Comparison of ENCODE assay signal across 9 cellular contexts in the genomic region with DNA sequence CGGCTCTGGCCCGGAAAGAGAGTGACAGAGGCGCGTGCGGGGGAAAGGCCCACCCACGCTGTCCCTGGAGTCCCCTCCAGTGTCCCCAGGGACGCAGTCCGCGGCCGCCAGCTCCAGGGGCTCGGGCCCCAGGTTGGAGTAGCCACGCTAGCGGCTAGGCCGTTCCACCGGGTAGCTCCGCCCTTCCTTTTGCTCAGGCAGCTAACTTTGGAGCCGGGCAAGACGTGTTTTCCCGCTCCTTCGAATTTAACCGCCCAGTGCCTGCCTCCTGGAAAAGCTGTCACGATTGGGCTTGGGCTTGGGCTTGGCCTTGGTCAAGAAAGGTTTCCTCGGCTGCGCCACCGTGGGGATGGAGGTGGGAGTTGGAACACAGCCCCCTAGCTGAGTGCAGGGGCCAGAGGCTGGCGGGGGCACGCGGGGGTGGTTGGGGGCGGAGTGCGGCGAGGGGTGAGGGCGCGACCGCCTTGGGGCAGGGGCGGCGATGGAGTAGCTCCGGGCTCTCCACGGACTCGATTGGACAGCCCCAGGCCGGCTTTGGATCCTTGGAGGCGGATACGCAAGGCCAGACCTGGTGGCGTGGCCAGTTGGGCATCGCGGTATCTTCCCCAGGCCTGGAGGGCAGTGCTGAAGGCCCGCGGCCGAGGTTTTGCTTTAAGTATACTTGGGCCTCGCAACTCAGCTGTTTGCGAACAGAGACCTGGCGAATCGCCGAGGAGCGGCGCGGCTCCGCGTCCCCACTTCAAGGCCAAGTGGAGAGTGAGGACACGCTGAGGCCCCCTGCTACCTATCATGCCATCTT. TPM values are rescaled to one million over a fixed set of nuclear protein-coding genes. Genes with fewer than 3 reads are reported as not detected.
A peak's percentile ranks its signal among the peaks of the same experiment; 100 is the strongest.
DNase-seq lines count a peak whose midpoint lies in the region; ATAC-seq and TF ChIP-seq lines count a peak whose summit lies in the region.
"Had no signal": no experiment of that assay in that cellular context is flagged by ENCODE, and none has a peak within 500 bp of the region (broad histone marks: within the 10 kb centered on the region; RNA-seq: fewer than 3 reads in every experiment).

No MANE protein-coding gene starts in this region.

- peaks cover 65% of the 10 kb centered on the region for H3K27me3 Mint-ChIP-seq in activated CD8-positive, alpha-beta T cell treated with anti-CD3 and anti-CD28 coated beads, Interleukin-2, amount 10 ng/mL, durations not matched to agents 7 days and 5 days (ENCODE audit: low read depth)

- no peaks in the 10 kb centered on the region for H3K36me3 ChIP-seq in skeletal muscle satellite cell (ENCODE audit: insufficient read depth, low read length)
- H3K36me3 ChIP-seq in uterus = no peaks in the 10 kb centered on the region

- no peak overlapping the region for H3K9ac ChIP-seq in skeletal muscle satellite cell (ENCODE audit: low read depth, low read length)

- peaks cover 3% of the 10 kb centered on the region for H3K36me3 Mint-ChIP-seq in activated CD8-positive, alpha-beta T cell treated with anti-CD3 and anti-CD28 coated beads, Interleukin-2, amount 10 ng/mL, durations not matched to agents 7 days and 5 days (ENCODE audit: low read depth)

- H3K27me3 ChIP-seq in right cardiac atrium (ENCODE audit: control insufficient read depth, insufficient read depth) = no peaks in the 10 kb centered on the region
- H3K27me3 ChIP-seq in skeletal muscle satellite cell (ENCODE audit: control insufficient read depth, insufficient read depth, low read length) = peaks cover 98% of the 10 kb centered on the region
- peaks cover 46 to 93% of the 10 kb centered on the region in 2 donors for H3K27me3 ChIP-seq in uterus

- DNase-seq in activated gamma-delta T cell treated with Interleukin-2 at 50 U/mL for 16 hours (peak; percentile 3), activated gamma-delta T cell (lab: John Stamatoyannopoulos, UW) (no peak), right cardiac atrium (peak in 2 of 3 donors; percentile 50 to 56), uterus (no peak), MV-4-11 (lab: John Stamatoyannopoulos, UW) (no peak)
- DNase-seq in activated CD8-positive, alpha-beta T cell treated with anti-CD3 and anti-CD28 coated beads, Interleukin-2, amount 10 ng/mL, durations not matched to agents 7 days and 5 days = peak; percentile 29

- intact Hi-C loops in right cardiac atrium (cut with DNase I) (no loop called here), uterus (cut with DNase I; ENCODE audit: low total_unique reads) (no loop called here)

- H3K4me3 Mint-ChIP-seq in activated CD8-positive, alpha-beta T cell treated with anti-CD3 and anti-CD28 coated beads, Interleukin-2, amount 10 ng/mL, durations not matched to agents 7 days and 5 days = peak overlapping the region; percentile 79

- H3K4me1 ChIP-seq in right cardiac atrium (ENCODE audit: control insufficient read depth, insufficient read depth, low read length) = peaks cover 7% of the 10 kb centered on the region
- peaks cover 16% of the 10 kb centered on the region for H3K4me1 ChIP-seq in skeletal muscle satellite cell (ENCODE audit: control insufficient read depth, insufficient read depth, low read length)
- H3K4me1 ChIP-seq in uterus = peaks cover 0 to 24% of the 10 kb centered on the region in 2 donors

- H3K4me3 ChIP-seq in right cardiac atrium (ENCODE audit: low read length) (peak overlapping the region; percentile 72), skeletal muscle satellite cell (ENCODE audit: low read length) (peak overlapping the region; percentile 16), uterus (no peak overlapping the region)

- no peaks in the 10 kb centered on the region for H3K9me3 ChIP-seq in right cardiac atrium (ENCODE audit: control insufficient read depth, low read length)
- H3K9me3 ChIP-seq in skeletal muscle satellite cell (replicated peaks; ENCODE audit: low read length) = no peaks in the 10 kb centered on the region
- H3K9me3 ChIP-seq in uterus = no peaks in the 10 kb centered on the region

- POLR2A ChIA-PET in activated CD8-positive, alpha-beta T cell treated with anti-CD3 and anti-CD28 coated beads, Interleukin-2, amount 10 ng/mL, durations not matched to agents 7 days and 5 days (lab: Charles Lee) = no interaction called here

- no peaks in the 10 kb centered on the region for H3K9me3 Mint-ChIP-seq in activated CD8-positive, alpha-beta T cell treated with anti-CD3 and anti-CD28 coated beads, Interleukin-2, amount 10 ng/mL, durations not matched to agents 7 days and 5 days (ENCODE audit: insufficient read depth)

- H3K4me2 ChIP-seq in skeletal muscle satellite cell (ENCODE audit: low read length) = peak overlapping the region; percentile 74

- no peak overlapping the region for H3K27ac Mint-ChIP-seq in activated CD8-positive, alpha-beta T cell treated with anti-CD3 and anti-CD28 coated beads, Interleukin-2, amount 10 ng/mL, durations not matched to agents 7 days and 5 days

- no peak for ATAC-seq in activated CD8-positive, alpha-beta T cell treated with anti-CD3 and anti-CD28 coated beads, Interleukin-2, amount 10 ng/mL, durations not matched to agents 7 days and 5 days
- ATAC-seq in right cardiac atrium = peak; percentile 9 to 32
- ATAC-seq in HG03571 (IDR thresholded peaks at IDR 0.05; ENCODE audit: unreplicated experiment) = no peak

- H3K4me1 Mint-ChIP-seq in activated CD8-positive, alpha-beta T cell treated with anti-CD3 and anti-CD28 coated beads, Interleukin-2, amount 10 ng/mL, durations not matched to agents 7 days and 5 days (ENCODE audit: low read depth) = peaks cover 66% of the 10 kb centered on the region

- TF ChIP-seq POLR2A in uterus (IDR thresholded peaks at IDR 0.05) = no peak

- H3K27ac ChIP-seq in right cardiac atrium (ENCODE audit: low read length) (no peak overlapping the region), uterus (no peak overlapping the region)

- no peak for TF ChIP-seq CTCF in uterus (IDR thresholded peaks at IDR 0.05)

- 4% methylated on average over 59 of the region's 59 CpGs for WGBS in right cardiac atrium

- CTCF ChIA-PET in activated CD8-positive, alpha-beta T cell treated with anti-CD3 and anti-CD28 coated beads, Interleukin-2, amount 10 ng/mL, durations not matched to agents 7 days and 5 days (lab: Charles Lee) = interaction anchor here (0.8 to 4.3 kb wide), 7 partner anchors 14 to 423 kb away, joined by 3 to 17 read pairs (median 7); a partner anchor contains a TSS

RNA-seq across cellular contexts. Expression of a gene that starts 4.5 kb away (rescaled TPM):
- total RNA-seq in activated CD8-positive, alpha-beta T cell treated with anti-CD3 and anti-CD28 coated beads, Interleukin-2, amount 10 ng/mL, durations not matched to agents 7 days and 5 days = not detected
- total RNA-seq in right cardiac atrium (not detected), uterus (not detected)
- not detected for polyA plus RNA-seq in right cardiac atrium
- not detected in 2 replicates for total RNA-seq in skeletal muscle satellite cell (2012; rRNA removed)
- total RNA-seq: activated CD8-positive, alpha-beta memory T cell treated with anti-CD3 and anti-CD28 coated beads for 36 hours had no signal

RNA-seq across cellular contexts. Expression of a gene that starts 24.2 kb away (rescaled TPM):
- 10 to 100 TPM; 16.2 to 19.9 TPM for total RNA-seq in activated CD8-positive, alpha-beta T cell treated with anti-CD3 and anti-CD28 coated beads, Interleukin-2, amount 10 ng/mL, durations not matched to agents 7 days and 5 days
- total RNA-seq in right cardiac atrium (10 to 100 TPM; 17.1 to 37.7 (median 24.0) TPM), uterus (10 to 100 TPM; 23.2 to 58.7 (median 28.3) TPM)
- polyA plus RNA-seq in right cardiac atrium = 16.1 TPM
- total RNA-seq in skeletal muscle satellite cell (2012; rRNA removed) = 8.3 and 13.2 TPM in 2 replicates

Comparison
In these comparisons a context has a peak if more than half of its experiments do, and no peak if none do; other contexts are left out.
1. DNase-seq: peak in activated gamma-delta T cell treated with Interleukin-2 at 50 U/mL for 16 hours (single experiment), activated CD8-positive, alpha-beta T cell treated with anti-CD3 and anti-CD28 coated beads, Interleukin-2, amount 10 ng/mL, durations not matched to agents 7 days and 5 days (single experiment) and right cardiac atrium (2 of 3); none in activated gamma-delta T cell (single experiment), uterus (0 of 2) and MV-4-11 (single experiment).
2. ATAC-seq: peak in right cardiac atrium (2 of 2); none in activated CD8-positive, alpha-beta T cell treated with anti-CD3 and anti-CD28 coated beads, Interleukin-2, amount 10 ng/mL, durations not matched to agents 7 days and 5 days (single experiment) and HG03571 (single experiment).
3. H3K4me3 ChIP-seq: peak in right cardiac atrium (single experiment) and skeletal muscle satellite cell (single experiment); none in uterus (0 of 2).